ENCODE assay signal across 23 cellular contexts in genomic region chr6:132487762-132488161, GRCh38. TPM values are rescaled to one million over a fixed set of nuclear protein-coding genes. Genes with fewer than 3 reads are reported as not detected.
"Had no signal": no experiment of that assay in that cellular context is flagged by ENCODE, and none has a peak within 500 bp of the region (broad histone marks: within the 10 kb centered on the region; RNA-seq: fewer than 3 reads in every experiment).

No MANE protein-coding gene starts in this region.

- H3K36me3 ChIP-seq: ascending aorta, breast epithelium, left ventricle myocardium inferior, neural progenitor cell, prostate gland, thoracic aorta, upper lobe of left lung, WERI-Rb-1 had no signal

- H3K4me1 ChIP-seq: breast epithelium, neural progenitor cell, prostate gland had no signal

- H2AFZ ChIP-seq: neural progenitor cell had no signal

- H3K27ac ChIP-seq: ascending aorta, breast epithelium, coronary artery, left ventricle myocardium inferior, neural progenitor cell, prostate gland, thoracic aorta, upper lobe of left lung, WERI-Rb-1 had no signal

- H3K9me3 Mint-ChIP-seq: activated naive CD4-positive, alpha-beta T cell treated with anti-CD3 and anti-CD28 coated beads for 36 hours; activated T-helper 2 cell treated with anti-CD3 and anti-CD28 coated beads, Interferon-gamma antibody, Interleukin-2, Interleukin-4, amounts not matched to agents 10 μg/mL and 5 μg/mL and 100 μg/mL, durations not matched to agents 14 hours and 24 hours and 36 hours; naive thymus-derived CD4-positive, alpha-beta T cell; neural progenitor cell had no signal

- ATAC-seq: mucosa of descending colon; naive thymus-derived CD4-positive, alpha-beta T cell; right cardiac atrium had no signal

- H3K9ac ChIP-seq: neural progenitor cell had no signal

- H3K4me3 Mint-ChIP-seq: activated naive CD4-positive, alpha-beta T cell treated with anti-CD3 and anti-CD28 coated beads for 36 hours; naive thymus-derived CD4-positive, alpha-beta T cell; neural progenitor cell had no signal

- H3K27me3 ChIP-seq: ascending aorta, breast epithelium, neural progenitor cell, upper lobe of left lung had no signal

- H3K4me2 ChIP-seq: neural progenitor cell had no signal

- H3K4me1 Mint-ChIP-seq: neural progenitor cell had no signal

- H3K27ac Mint-ChIP-seq: activated naive CD4-positive, alpha-beta T cell treated with anti-CD3 and anti-CD28 coated beads for 36 hours; activated T-helper 2 cell treated with anti-CD3 and anti-CD28 coated beads, Interferon-gamma antibody, Interleukin-2, Interleukin-4, amounts not matched to agents 10 μg/mL and 5 μg/mL and 100 μg/mL, durations not matched to agents 14 hours and 24 hours and 36 hours; neural progenitor cell had no signal

- H3K27me3 Mint-ChIP-seq: naive thymus-derived CD4-positive, alpha-beta T cell had no signal

- DNase-seq: activated CD4-positive, alpha-beta T cell treated with anti-CD3 and anti-CD28 coated beads, Interleukin-2, amount 50 U/mL, for 48 hours; activated naive CD4-positive, alpha-beta T cell treated with anti-CD3 and anti-CD28 coated beads for 36 hours; head of caudate nucleus; left ventricle myocardium inferior; mammary epithelial cell; mucosa of descending colon; naive thymus-derived CD4-positive, alpha-beta T cell; right cardiac atrium; upper lobe of left lung; WERI-Rb-1 had no signal

- FAIRE-seq: frontal cortex had no signal

- H3K4me3 ChIP-seq: ascending aorta, breast epithelium, coronary artery, left ventricle myocardium inferior, mucosa of descending colon, neural progenitor cell, prostate gland, skin epidermis, thoracic aorta, upper lobe of left lung had no signal

- H3K9me3 ChIP-seq: ascending aorta, breast epithelium, left ventricle myocardium inferior, mucosa of descending colon, prostate gland, thoracic aorta, upper lobe of left lung had no signal

RNA-seq across cellular contexts. Expression of gene TAAR9, which starts 50.3 kb away (rescaled TPM):
- total RNA-seq: activated naive CD4-positive, alpha-beta T cell treated with anti-CD3 and anti-CD28 coated beads for 36 hours; activated T-helper 2 cell treated with anti-CD3 and anti-CD28 coated beads, Interferon-gamma antibody, Interleukin-2, Interleukin-4, amounts not matched to agents 10 μg/mL and 5 μg/mL and 100 μg/mL, durations not matched to agents 14 hours and 24 hours and 36 hours; ascending aorta; breast epithelium; kidney epithelial cell; left ventricle myocardium inferior; mammary epithelial cell; mucosa of descending colon; naive thymus-derived CD4-positive, alpha-beta T cell; osteoblast; prostate gland; right cardiac atrium; T-helper 2 cell treated with Interferon-gamma antibody and Interleukin-4, amounts not matched to agents 100 ng/mL and 5 ng/mL, for 36 hours; thoracic aorta; upper lobe of left lung had no signal
- polyA plus RNA-seq: esophagus; mammary epithelial cell; naive thymus-derived CD4-positive, alpha-beta T cell; right cardiac atrium had no signal
